ENCODE assay signal across 23 cellular contexts in genomic region chr5:62829241-62829986, GRCh38.
"Had no signal": no experiment of that assay in that cellular context is flagged by ENCODE, and none has a peak within 500 bp of the region (broad histone marks: within the 10 kb centered on the region; RNA-seq: fewer than 3 reads in every experiment).

No MANE protein-coding gene starts in this region.

- H3K27ac ChIP-seq: SJCRH30 had no signal

- H3K36me3 ChIP-seq: MG63, SJCRH30 had no signal

- FAIRE-seq: RCC 7860 had no signal

- H3K9me3 ChIP-seq: MG63, SJCRH30 had no signal

- ATAC-seq: SK-N-SH treated with all-trans-retinoic acid at 6 μM for 48 hours had no signal

- H3K27me3 ChIP-seq: MG63, SJCRH30 had no signal

- DNase-seq: IMR-90, Karpas-422, KG1, MG63, NCI-H1092, NCI-H1105 treated with DMSO at 0.1 percent for 48 hours, NCI-H1417 treated with DMSO at 0.1 percent for 48 hours, NCI-H146, NCI-H1694 treated with DMSO at 0.1 percent for 48 hours, NCI-H1930, NCI-H2081, NCI-H2171, NCI-H226, NCI-H446, NCI-H510A, NCI-H524 treated with DMSO at 0.1 percent for 48 hours, NCI-H69, NCI-H774, RPMI8226, SHP77 treated with DMSO at 0.1 percent for 48 hours, SJCRH30 had no signal

- H3K4me1 ChIP-seq: SJCRH30 had no signal

- H3K4me3 ChIP-seq: MG63, SJCRH30 had no signal
